Comparison of ENCODE assay signal across 1 cellular context in the genomic region with DNA sequence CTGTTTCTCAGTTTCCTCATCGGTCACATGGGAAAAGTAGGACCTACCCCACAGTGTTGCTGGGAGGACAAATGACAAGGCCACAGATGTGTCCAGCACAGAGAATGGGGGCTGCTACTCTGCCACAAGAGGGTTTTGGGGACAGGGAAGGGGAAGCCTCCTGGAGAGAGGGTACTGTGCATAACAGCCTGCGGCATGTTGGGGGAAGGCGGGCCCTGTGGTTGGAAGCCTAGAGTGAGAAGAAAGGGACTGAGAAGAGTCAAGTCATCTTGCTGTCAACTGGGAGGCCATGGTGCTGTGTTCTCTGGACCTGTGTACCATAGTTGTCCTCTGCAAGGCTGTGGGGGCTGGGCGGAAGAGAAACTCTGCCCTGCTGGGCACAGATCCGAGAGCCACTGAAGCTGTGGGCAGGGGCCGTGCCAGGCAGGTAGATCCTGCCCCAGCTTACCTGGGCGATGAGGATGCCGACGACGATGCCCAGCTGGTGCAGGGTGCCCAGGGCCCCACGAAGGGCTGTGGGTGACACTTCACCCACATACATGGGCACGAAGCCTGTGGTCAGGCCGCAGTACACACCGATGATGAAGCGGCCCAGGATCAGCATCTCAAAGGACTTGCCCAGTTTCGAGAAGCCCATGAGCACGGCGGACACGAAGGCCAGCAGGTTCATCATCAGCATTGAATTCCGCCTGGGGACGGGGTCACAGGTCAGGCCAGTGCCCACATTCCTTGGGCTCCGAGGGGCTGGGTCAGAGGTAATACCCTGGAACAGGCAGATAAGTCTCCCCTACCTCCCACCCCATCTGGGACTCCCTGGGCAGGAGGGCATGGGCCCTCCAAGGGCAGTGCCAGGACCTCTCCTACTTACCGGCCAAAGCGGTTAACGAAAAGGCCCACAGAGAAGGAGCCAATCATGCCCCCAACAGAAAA.
TF ChIP-seq lines count a peak whose summit lies in the region.

No MANE protein-coding gene starts in this region.

TF ChIP-seq in A549, 52 proteins besides CTCF, POLR2A, EP300 and RAD21 (continued from another document):
- TF ChIP-seq E2F6 (IDR thresholded peaks at IDR 0.05; ENCODE audit: borderline replicate concordance, low read depth) (no peak), HEYL (CRISPR knock-in tag; IDR thresholded peaks at IDR 0.05) (no peak)
